Comparison of ENCODE assay signal across 8 cellular contexts in the genomic region with DNA sequence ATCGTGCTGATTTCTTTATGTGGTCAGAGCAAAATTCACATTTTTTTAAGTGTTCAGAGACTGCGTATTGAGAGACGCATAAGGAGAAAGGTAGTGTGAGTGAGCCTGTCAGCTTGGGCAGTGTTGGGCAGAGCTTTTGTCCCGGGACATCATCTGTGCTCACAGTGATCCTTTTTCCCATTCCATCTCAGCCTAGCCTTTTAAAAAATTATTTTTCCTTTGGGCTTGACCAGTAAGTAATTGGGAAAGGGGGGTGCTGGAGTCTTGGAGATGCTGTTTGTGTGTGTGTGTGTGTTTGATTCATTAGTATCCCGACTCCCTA. TPM values are rescaled to one million over a fixed set of nuclear protein-coding genes. Genes with fewer than 3 reads are reported as not detected.
A peak's percentile ranks its signal among the peaks of the same experiment; 100 is the strongest.
DNase-seq lines count a peak whose midpoint lies in the region; ATAC-seq and TF ChIP-seq lines count a peak whose summit lies in the region.

No MANE protein-coding gene starts in this region.

- intact Hi-C loops in left lung (cut with DNase I), result no loop called here

- no peak for DNase-seq in activated T-cell treated with anti-CD3 and anti-CD28 coated beads, Interleukin-2, amount 50 U/mL, for 24 hours
- no peak for DNase-seq in activated T-cell treated with anti-CD3 and anti-CD28 coated beads, Interleukin-2, amount 50 U/mL, for 1 hour
- DNase-seq in adipocyte (ENCODE audit: low read depth), result no peak
- no peak for DNase-seq in left lung
- DNase-seq in superior temporal gyrus (ENCODE audit: extremely low spot score), result no peak
- no peak for DNase-seq in EL
- no peak for DNase-seq in NCI-H2171 treated with DMSO at 0.1 percent for 48 hours (lab: John Stamatoyannopoulos, UW)

- H3K36me3 ChIP-seq in adipocyte (ENCODE audit: control insufficient read depth, insufficient read depth, low read length, severe bottlenecking) (peaks cover 3% of the 10 kb centered on the region), left lung (peaks cover 0 to 6% of the 10 kb centered on the region in 2 donors), thymus (ENCODE audit: control insufficient read depth, insufficient read depth) (peaks cover 5% of the 10 kb centered on the region)

- H3K4me3 ChIP-seq in adipocyte (ENCODE audit: low read length), result peak overlapping the region; percentile 94
- H3K4me3 ChIP-seq in left lung, result peak overlapping the region; percentile 66 to 75
- H3K4me3 ChIP-seq in thymus (ENCODE audit: low read length), result peak overlapping the region; percentile 89

- H3K27ac ChIP-seq in left lung, result peak overlapping the region; percentile 92 to 94
- H3K27ac ChIP-seq in thymus (ENCODE audit: low read depth), result peak overlapping the region; percentile 20

- no peak for TF ChIP-seq CTCF in left lung (IDR thresholded peaks at IDR 0.05)

- peak overlapping the region; percentile 94 for H3K4me3 Mint-ChIP-seq in activated T-cell treated with anti-CD3 and anti-CD28 coated beads, Interleukin-2, amount 50 U/mL, for 24 hours

- H3K9me3 Mint-ChIP-seq in activated T-cell treated with anti-CD3 and anti-CD28 coated beads, Interleukin-2, amount 50 U/mL, for 24 hours, result no peaks in the 10 kb centered on the region

- no peaks in the 10 kb centered on the region for H3K27me3 Mint-ChIP-seq in activated T-cell treated with anti-CD3 and anti-CD28 coated beads, Interleukin-2, amount 50 U/mL, for 24 hours

- peaks cover 45% of the 10 kb centered on the region for H3K36me3 Mint-ChIP-seq in activated T-cell treated with anti-CD3 and anti-CD28 coated beads, Interleukin-2, amount 50 U/mL, for 24 hours (ENCODE audit: low read depth)

- H3K9me3 ChIP-seq in adipocyte (ENCODE audit: control insufficient read depth, low read length) (no peaks in the 10 kb centered on the region), left lung (no peaks in the 10 kb centered on the region), thymus (ENCODE audit: control insufficient read depth) (peaks cover 3% of the 10 kb centered on the region)

- peaks cover 70% of the 10 kb centered on the region for H3K4me1 Mint-ChIP-seq in activated T-cell treated with anti-CD3 and anti-CD28 coated beads, Interleukin-2, amount 50 U/mL, for 24 hours (ENCODE audit: low read depth)

- H3K4me1 ChIP-seq in adipocyte (ENCODE audit: control insufficient read depth, insufficient read depth, low read length), result peaks cover 29% of the 10 kb centered on the region
- H3K4me1 ChIP-seq in left lung, result peaks cover 25 to 74% of the 10 kb centered on the region in 2 donors
- peaks cover 28% of the 10 kb centered on the region for H3K4me1 ChIP-seq in thymus (ENCODE audit: control insufficient read depth, insufficient read depth, low read length)

- H3K27me3 ChIP-seq in adipocyte (replicated peaks; ENCODE audit: control insufficient read depth, insufficient read depth, low read length), result no peaks in the 10 kb centered on the region
- no peaks in the 10 kb centered on the region for H3K27me3 ChIP-seq in left lung
- no peaks in the 10 kb centered on the region for H3K27me3 ChIP-seq in thymus (ENCODE audit: control insufficient read depth, insufficient read depth)

- ATAC-seq in left lung, result no peak

- 45% methylated on average over 5 of the region's 5 CpGs for WGBS in thymus

- peak overlapping the region; percentile 93 for H3K27ac Mint-ChIP-seq in activated T-cell treated with anti-CD3 and anti-CD28 coated beads, Interleukin-2, amount 50 U/mL, for 24 hours

- H3K9ac ChIP-seq in adipocyte (ENCODE audit: low read length), result peak overlapping the region; percentile 99

RNA-seq across cellular contexts. Expression of gene NRF1, which starts 1.5 kb away (rescaled TPM):
- 10 to 100 TPM; 11.4 to 14.0 TPM for total RNA-seq in left lung
- 14.4 TPM for polyA plus RNA-seq in thymus
